In genomic region chr11:125020342-125020741, GRCh38 we compare ENCODE assay signal across 19 cellular contexts. TPM values are rescaled to one million over a fixed set of nuclear protein-coding genes. Genes with fewer than 3 reads are reported as not detected.
DNase-seq lines count a peak whose midpoint lies in the region; ATAC-seq, FAIRE-seq and TF ChIP-seq lines count a peak whose summit lies in the region.
"Had no signal": no experiment of that assay in that cellular context is flagged by ENCODE, and none has a peak within 500 bp of the region (broad histone marks: within the 10 kb centered on the region; RNA-seq: fewer than 3 reads in every experiment).

No MANE protein-coding gene starts in this region.

- TF ChIP-seq POLR2A in HepG2 (IDR thresholded peaks at IDR 0.05; ENCODE audit: insufficient read depth in 1 of 2, low read depth in 2 of 2, low read length in 2 of 2) (no peak), right lobe of liver (IDR thresholded peaks at IDR 0.05) (no peak), ovary (IDR thresholded peaks at IDR 0.05) (no peak)

- H3K4me3 ChIP-seq in HepG2 (replicated peaks in 1 of 3; ENCODE audit: insufficient read depth in 1 of 3, low read depth in 2 of 3, low read length in 3 of 3), result no peak overlapping the region
- no peak overlapping the region for H3K4me3 ChIP-seq in right lobe of liver
- H3K4me3 ChIP-seq in pancreas, result no peak overlapping the region
- no peak overlapping the region for H3K4me3 ChIP-seq in ovary

- FAIRE-seq in HepG2 (lab: Jason Lieb, UNC) (no peak), pancreas (lab: Jason Lieb, UNC) (no peak)
- FAIRE-seq: A204.1, D721Med, GM19239 had no signal

- H3K27me3 ChIP-seq in HepG2 (ENCODE audit: control insufficient read depth in 1 of 2, insufficient read depth in 2 of 2, low read length in 2 of 2) (no peaks in the 10 kb centered on the region), right lobe of liver (no peaks in the 10 kb centered on the region), pancreas (no peaks in the 10 kb centered on the region), ovary (no peaks in the 10 kb centered on the region)
- H3K27me3 ChIP-seq: BE2C had no signal

- POLR2A ChIA-PET in HepG2 (lab: Yijun Ruan, JAX), result no interaction called here

- in situ Hi-C loops in HepG2 (cut with HindIII; ENCODE audit: extremely low pct_ligation_motif_present, low pct_unique_long_range_greater_than_20kb), result no loop called here

- CTCF ChIA-PET in HepG2 (lab: Yijun Ruan, JAX; ENCODE audit: low intra/inter-chr PET ratio, low total read pairs), result no interaction called here

- H3K4me1 ChIP-seq in HepG2 (ENCODE audit: insufficient read depth, low read length) (0 out of 2 replicates have a peak, but pooled peaks cover 5% of the 10 kb centered on the region), right lobe of liver (no peaks in the 10 kb centered on the region), pancreas (peaks cover 0 to 4% (median 0%) of the 10 kb centered on the region in 3 donors), ovary (ENCODE audit: insufficient read depth) (no peaks in the 10 kb centered on the region)
- H3K4me1 ChIP-seq: BE2C had no signal

- intact Hi-C loops in HepG2 (cut with micrococcal nuclease; ENCODE audit: unreplicated experiment), result no loop called here
- intact Hi-C loops in right lobe of liver (cut with DNase I), result no loop called here
- intact Hi-C loops in pancreas (cut with DNase I), result no loop called here
- intact Hi-C loops in ovary (cut with DNase I), result no loop called here

- no peak for ATAC-seq in HepG2
- ATAC-seq in right lobe of liver, result no peak
- peak; percentile 66 to 81 (median 76) for ATAC-seq in pancreas
- ATAC-seq: CD8-positive, alpha-beta T cell had no signal

- TF ChIP-seq EP300 in HepG2 (IDR thresholded peaks at IDR 0.05; ENCODE audit: low read depth in 2 of 2, low read length in 2 of 2) (no peak), HepG2 (CRISPR knock-in tag; IDR thresholded peaks at IDR 0.05; ENCODE audit: borderline replicate concordance) (no peak), ovary (IDR thresholded peaks at IDR 0.05) (no peak)

- H4K20me1 ChIP-seq in HepG2 (ENCODE audit: insufficient read depth, low read length), result no peaks in the 10 kb centered on the region

- H3K9ac ChIP-seq in HepG2 (ENCODE audit: insufficient read depth, low read depth, low read length), result no peak overlapping the region

- H3K4me2 ChIP-seq in HepG2 (ENCODE audit: low read depth, low read length), result no peak overlapping the region

- H3K9me3 ChIP-seq in HepG2 (ENCODE audit: low read length), result no peaks in the 10 kb centered on the region
- no peaks in the 10 kb centered on the region for H3K9me3 ChIP-seq in right lobe of liver
- H3K9me3 ChIP-seq in pancreas, result no peaks in the 10 kb centered on the region
- no peaks in the 10 kb centered on the region for H3K9me3 ChIP-seq in ovary
- H3K9me3 ChIP-seq: BE2C had no signal

- H3K79me2 ChIP-seq in HepG2 (ENCODE audit: insufficient read depth, low read length), result no peaks in the 10 kb centered on the region

- TF ChIP-seq CTCF in HepG2 (CRISPR knock-in tag; IDR thresholded peaks at IDR 0.05) (no peak), right lobe of liver (IDR thresholded peaks at IDR 0.05) (no peak), VCaP (conservative IDR thresholded peaks at IDR 0.05) (no peak), pancreas (IDR thresholded peaks at IDR 0.05) (no peak), ovary (IDR thresholded peaks at IDR 0.05) (no peak)

- TF ChIP-seq RAD21 in HepG2 (CRISPR knock-in tag; IDR thresholded peaks at IDR 0.05), result no peak

- H2AFZ ChIP-seq in HepG2 (ENCODE audit: low read length), result no peak overlapping the region

- no TSS peak for BruUV-seq in HepG2 (replicated peaks; lab: Mats Ljungman, UMichigan)

- WGBS in HepG2 (ENCODE audit: low lambda C conversion rate), result 47% methylated on average over 2 of the region's 2 CpGs
- 52% methylated on average over 2 of the region's 2 CpGs for WGBS in right lobe of liver (ENCODE audit: insufficient coverage, low coverage, low lambda C conversion rate, missing lambda C conversion rate)
- WGBS in pancreas, 2 donors, result 14 to 22% methylated on average over 2 of the region's 2 CpGs
- 27 to 59% (median 31%) methylated on average over 2 of the region's 2 CpGs for WGBS in ovary, 3 donors

- H3K36me3 ChIP-seq in HepG2 (replicated peaks in 1 of 2; ENCODE audit: control insufficient read depth in 1 of 2, insufficient read depth in 2 of 2, low read length in 2 of 2), result no peaks in the 10 kb centered on the region
- no peaks in the 10 kb centered on the region for H3K36me3 ChIP-seq in right lobe of liver
- no peaks in the 10 kb centered on the region for H3K36me3 ChIP-seq in pancreas
- no peaks in the 10 kb centered on the region for H3K36me3 ChIP-seq in ovary
- H3K36me3 ChIP-seq: BE2C had no signal

- DNase-seq in HepG2 (ENCODE audit: low spot score), result no peak
- DNase-seq in right lobe of liver, result no peak
- DNase-seq in pancreas, result no peak
- no peak for DNase-seq in ovary
- DNase-seq in NCI-H748 treated with DMSO at 0.1 percent for 48 hours (lab: John Stamatoyannopoulos, UW), result no peak
- no peak for DNase-seq in NCI-H2081 treated with DMSO at 0.1 percent for 48 hours (lab: John Stamatoyannopoulos, UW)
- DNase-seq: BE2C; CD8-positive, alpha-beta T cell; COR-L47; DMS153; GF-D8; HCEC 1CT; HFFc6 had no signal

- H3K27ac ChIP-seq in HepG2 (ENCODE audit: extremely low read length, insufficient read depth, low read length), result no peak overlapping the region
- H3K27ac ChIP-seq in right lobe of liver, result no peak overlapping the region
- H3K27ac ChIP-seq in VCaP, result peak overlapping the region; percentile 70
- H3K27ac ChIP-seq in pancreas, result peak overlapping the region in 2 of 4 donors; percentile 4 to 42
- no peak overlapping the region for H3K27ac ChIP-seq in ovary
- H3K27ac ChIP-seq: C4-2B, HL-60 had no signal

TF ChIP-seq in HepG2, 621 proteins besides CTCF, POLR2A, EP300 and RAD21 (continues in another document):
- TF ChIP-seq ARID5B (CRISPR knock-in tag; IDR thresholded peaks at IDR 0.05) (0 out of 2 replicates have a peak, but pooled peaks have one; percentile 12), ZNF414 (CRISPR knock-in tag; IDR thresholded peaks at IDR 0.05) (no peak)

RNA-seq across cellular contexts. Expression of gene SLC37A2, which starts 42.8 kb away (rescaled TPM):
- total RNA-seq in HepG2 (2016; rRNA removed; fragmentation: Illumina TruSeq; extraction: Trizol) (1.8 and 4.6 TPM in 2 replicates), right lobe of liver (10 to 100 TPM in 1 of 6 experiments, 1 to 10 TPM in 5; 3.4 to 14.2 (median 4.7) TPM), pancreas (1 to 10 TPM in 3 of 6 donors, under 1 TPM in 3; 0.32 to 7.3 (median 1.5) TPM), ovary (1 to 10 TPM; 1.3 to 6.6 (median 2.2) TPM)
- total RNA-seq in HepG2 (2016; cell fraction: cytosol; rRNA removed; fragmentation: Illumina TruSeq; extraction: Trizol; ENCODE audit: low read depth), result 0.30 and 0.53 TPM in 2 replicates
- 1.9 and 5.8 TPM in 2 replicates for total RNA-seq in HepG2 (2016; cell fraction: insoluble cytoplasmic fraction; rRNA removed; fragmentation: Illumina TruSeq; extraction: Trizol)
- 1.7 TPM in 2 replicates for total RNA-seq in HepG2 (2016; cell fraction: membrane; rRNA removed; fragmentation: Illumina TruSeq; extraction: Trizol)
- 5.8 and 6.3 TPM in 2 replicates for total RNA-seq in HepG2 (2016; cell fraction: nucleus; rRNA removed; fragmentation: Illumina TruSeq; extraction: Trizol)
- polyA plus RNA-seq in HepG2 (2011; rRNA removed) (3.8 and 7.1 TPM in 2 replicates), pancreas (under 1 TPM; 0.59 to 0.61 TPM), ovary (1 to 10 TPM in 1 of 2 donors, under 1 TPM in 1; 0.93 to 7.9 TPM)
- 3.3 and 6.2 TPM in 2 replicates for polyA plus RNA-seq in HepG2 (2011; cell fraction: cytosol; rRNA removed)
- polyA plus RNA-seq in HepG2 (2011; cell fraction: nucleus; rRNA removed), result 9.4 and 27.0 TPM in 2 replicates
- 1.3 and 1.8 TPM in 2 replicates for polyA plus RNA-seq in HepG2 (2012)
- 0.51 and 0.58 TPM in 2 replicates for polyA plus RNA-seq in HepG2 (2016; cell fraction: cytosol; fragmentation: Illumina TruSeq; extraction: Trizol; ENCODE audit: low read depth)
- polyA plus RNA-seq in HepG2 (2016; cell fraction: insoluble cytoplasmic fraction; fragmentation: Illumina TruSeq; extraction: Trizol; ENCODE audit: low read depth), result 1.9 and 2.2 TPM in 2 replicates
- 0.93 and 1.1 TPM in 2 replicates for polyA plus RNA-seq in HepG2 (2016; cell fraction: membrane; fragmentation: Illumina TruSeq; extraction: Trizol; ENCODE audit: low read depth)
- polyA plus RNA-seq in HepG2 (2016; cell fraction: nucleus; fragmentation: Illumina TruSeq; extraction: Trizol; ENCODE audit: insufficient read depth, low read depth), result 8.4 and 9.8 TPM in 2 replicates
- polyA minus RNA-seq in HepG2 (2011; rRNA and poly(A)+ RNA removed; ENCODE audit: low replicate concordance), result 0.26 and 16.3 TPM in 2 replicates
- polyA minus RNA-seq in HepG2 (2011; cell fraction: cytosol; rRNA and poly(A)+ RNA removed), result 2.0 and 4.0 TPM in 2 replicates
- 2.7 and 5.3 TPM in 2 replicates for polyA minus RNA-seq in HepG2 (2011; cell fraction: nucleus; rRNA and poly(A)+ RNA removed)

Comparison
In these comparisons a context has a peak if more than half of its experiments do, and no peak if none do; other contexts are left out.
1. ATAC-seq: peak in pancreas (4 of 4); none in HepG2 (single experiment) and right lobe of liver (0 of 4).